8 cellular contexts compared by ENCODE assay signal in the genomic region with DNA sequence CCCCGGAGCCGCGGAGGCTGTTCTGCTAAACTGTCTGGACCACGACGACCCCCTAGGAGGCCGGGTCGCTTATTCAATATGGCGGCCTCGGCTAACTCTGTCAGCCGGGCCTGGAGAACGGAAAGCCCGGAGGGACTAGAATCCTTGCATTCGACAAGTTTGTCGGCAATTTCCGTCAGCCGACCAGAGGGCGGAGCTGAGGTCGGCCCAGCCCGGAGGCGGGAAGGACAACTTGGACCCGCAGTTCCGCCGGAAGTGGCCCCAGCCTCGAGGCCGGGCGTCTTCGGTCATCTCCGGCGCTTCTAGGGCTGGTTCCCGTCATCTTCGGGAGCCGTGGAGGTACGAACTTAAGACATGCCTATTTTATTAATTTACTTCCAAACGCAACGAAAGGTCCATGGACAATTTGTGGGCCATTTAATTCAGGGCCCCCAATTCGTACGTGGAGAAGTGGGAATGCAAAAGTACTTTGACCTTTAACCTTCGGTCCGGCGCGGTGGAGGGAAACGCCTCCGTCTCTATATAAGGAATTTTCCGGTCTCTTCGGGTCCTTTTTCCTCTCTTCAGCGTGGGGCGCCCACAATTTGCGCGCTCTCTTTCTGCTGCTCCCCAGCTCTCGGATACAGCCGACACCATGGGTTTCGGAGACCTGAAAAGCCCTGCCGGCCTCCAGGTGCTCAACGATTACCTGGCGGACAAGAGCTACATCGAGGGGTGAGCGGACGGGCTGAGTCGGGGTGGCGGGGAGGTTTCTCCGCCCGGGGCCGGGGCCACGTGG. TPM values are rescaled to one million over a fixed set of nuclear protein-coding genes. Genes with fewer than 3 reads are reported as not detected.
A peak's percentile ranks its signal among the peaks of the same experiment; 100 is the strongest.
DNase-seq lines count a peak whose midpoint lies in the region; ATAC-seq and TF ChIP-seq lines count a peak whose summit lies in the region.

Gene EEF1B2, plus strand, starts transcription at position 550 of the 778 bp plus-strand sequence. Its CDS starts 85 bp downstream, at position 635.
Gene NDUFS1, minus strand, starts transcription at position 99 of the 778 bp plus-strand sequence. CDS start 5,766 bp downstream, outside the sequence.

- peak within 1 kb of the TSS; percentile 94 to 98 (median 98) for H3K27ac Mint-ChIP-seq in CD14-positive monocyte

- no peaks in the 10 kb centered on the region for H3K27me3 Mint-ChIP-seq in CD14-positive monocyte (ENCODE audit: low read depth in 3 of 3)

- intact Hi-C loops in CD14-positive monocyte (cut with micrococcal nuclease): loop anchor here (5.0 kb wide), 1 partner anchor 72 kb away; the partner anchor contains the start of gene INO80D (in 2 of the 2)
- intact Hi-C loops in left lung (cut with DNase I): loop anchor here in 1 of 2 donors (10.0 kb wide), 1 partner anchor 75 kb away; the partner anchor contains the start of gene INO80D

- H3K27ac ChIP-seq in left lung: peak within 1 kb of the TSS; percentile 86 to 95

- no peaks in the 10 kb centered on the region for H3K9me3 ChIP-seq in left lung

- TF ChIP-seq CTCF in CD14-positive monocyte (IDR thresholded peaks at IDR 0.05): no peak
- TF ChIP-seq CTCF in left lung (IDR thresholded peaks at IDR 0.05): no peak

- ATAC-seq in GM19397 (IDR thresholded peaks at IDR 0.05; ENCODE audit: unreplicated experiment) (peak; percentile 89), HG03571 (IDR thresholded peaks at IDR 0.05; ENCODE audit: unreplicated experiment) (peak; percentile 91), left lung (peak; percentile 96)

- DNase-seq in CD14-positive monocyte (ENCODE audit: low spot score): peak; percentile 96
- DNase-seq in NCI-H82 (lab: John Stamatoyannopoulos, UW): peak; percentile 99
- peak; percentile 96 to 97 for DNase-seq in activated CD4-positive, alpha-beta T cell treated with anti-CD3 and anti-CD28 coated beads, Interleukin-2, amount 50 U/mL, for 48 hours
- peak; percentile 99 for DNase-seq in dermis blood vessel endothelial cell
- peak; percentile 98 to 99 for DNase-seq in left lung
- peak; percentile 91 to 94 for DNase-seq in stimulated activated CD4-positive, alpha-beta T cell treated with anti-CD3 and anti-CD28 coated beads, Interleukin-2, amount 100 ng/mL, for 48 hours

- peaks cover 0 to 36% of the 10 kb centered on the region in 2 donors for H3K36me3 ChIP-seq in left lung

- peaks cover 29 to 42% of the 10 kb centered on the region in 2 donors for H3K36me3 Mint-ChIP-seq in CD14-positive monocyte

- peak within 1 kb of the TSS; percentile 74 to 90 for H3K4me3 ChIP-seq in left lung

- H3K4me1 Mint-ChIP-seq in CD14-positive monocyte: peaks cover 27% of the 10 kb centered on the region

- H3K4me1 ChIP-seq in left lung: peaks cover 11 to 55% of the 10 kb centered on the region in 2 donors

- no peaks in the 10 kb centered on the region for H3K27me3 ChIP-seq in left lung

- H3K9me3 Mint-ChIP-seq in CD14-positive monocyte: peaks cover 0 to 2% (median 0%) of the 10 kb centered on the region in 7 donors

- H3K4me3 Mint-ChIP-seq in CD14-positive monocyte: peak within 1 kb of the TSS; percentile 96 to 97

RNA-seq across cellular contexts. Expression of gene EEF1B2, which starts in this region (rescaled TPM):
- polyA plus RNA-seq in CD14-positive monocyte: 100 to 1,000 TPM; 355 to 406 TPM
- total RNA-seq in dermis blood vessel endothelial cell: 389 and 535 TPM in 2 replicates
- total RNA-seq in left lung: 100 to 1,000 TPM; 396 to 505 TPM

RNA-seq across cellular contexts. Expression of gene NDUFS1, which starts in this region (rescaled TPM):
- polyA plus RNA-seq in CD14-positive monocyte: 10 to 100 TPM; 37.9 to 43.9 TPM
- total RNA-seq in dermis blood vessel endothelial cell (173 and 195 TPM in 2 replicates), left lung (10 to 100 TPM; 74.6 to 79.8 TPM)

Comparison
In these comparisons a context has a peak if more than half of its experiments do, and no peak if none do; other contexts are left out.
1. Peak in every context shown above with its lines: DNase-seq, ATAC-seq, H3K4me3 ChIP-seq and H3K27ac ChIP-seq.